Comparison of ENCODE assay signal across 8 cellular contexts in genomic region chr19:58154287-58154678, GRCh38. TPM values are rescaled to one million over a fixed set of nuclear protein-coding genes. Genes with fewer than 3 reads are reported as not detected.
A peak's percentile ranks its signal among the peaks of the same experiment; 100 is the strongest.
DNase-seq lines count a peak whose midpoint lies in the region; ATAC-seq and TF ChIP-seq lines count a peak whose summit lies in the region.

No MANE protein-coding gene starts in this region.

- H3K27ac Mint-ChIP-seq in Calu3 (ENCODE audit: unreplicated experiment) (peak overlapping the region; percentile 54), type B pancreatic cell (peak overlapping the region; percentile 96)

- H2AFZ ChIP-seq in OCI-LY3 (ENCODE audit: low read depth, low read length), result no peak overlapping the region

- BruUV-seq in Calu3 (replicated peaks; lab: Mats Ljungman, UMichigan), result no TSS peak

- TF ChIP-seq CTCF in Calu3 (IDR thresholded peaks at IDR 0.05; ENCODE audit: unreplicated experiment), result no peak
- TF ChIP-seq CTCF in OCI-LY3 (IDR thresholded peaks at IDR 0.05; ENCODE audit: low read depth, low read length), result no peak
- TF ChIP-seq CTCF in type B pancreatic cell (conservative IDR thresholded peaks at IDR 0.05), result no peak

- peaks cover 10% of the 10 kb centered on the region for H3K79me2 ChIP-seq in OCI-LY3 (ENCODE audit: low read length)

- H3K4me1 ChIP-seq in OCI-LY3 (ENCODE audit: low read length) (peaks cover 10% of the 10 kb centered on the region), endocrine pancreas (ENCODE audit: control insufficient read depth, insufficient read depth, low read length) (no peaks in the 10 kb centered on the region), mesodermal cell (ENCODE audit: control insufficient read depth, insufficient read depth, low read length, poor library complexity, severe bottlenecking) (no peaks in the 10 kb centered on the region)

- H3K27me3 ChIP-seq in OCI-LY3 (ENCODE audit: low read depth, low read length), result no peaks in the 10 kb centered on the region
- no peaks in the 10 kb centered on the region for H3K27me3 ChIP-seq in endocrine pancreas (ENCODE audit: control insufficient read depth, insufficient read depth, low read length)

- H3K4me3 Mint-ChIP-seq in Calu3 (ENCODE audit: low read depth, unreplicated experiment) (peak overlapping the region; percentile 82), type B pancreatic cell (peak overlapping the region; percentile 96)

- H3K36me3 ChIP-seq in OCI-LY3 (replicated peaks; ENCODE audit: low read depth, low read length) (peaks cover 6% of the 10 kb centered on the region), endocrine pancreas (ENCODE audit: control insufficient read depth, insufficient read depth, low read length) (no peaks in the 10 kb centered on the region), mesodermal cell (ENCODE audit: control insufficient read depth, insufficient read depth, low read length) (no peaks in the 10 kb centered on the region)

- CTCF ChIA-PET in Calu3 (lab: Charles Lee), result no interaction called here

- peak overlapping the region; percentile 13 for H3K4me2 ChIP-seq in OCI-LY3 (ENCODE audit: low read length)

- H4K20me1 ChIP-seq in OCI-LY3 (ENCODE audit: insufficient read depth, low read length), result no peaks in the 10 kb centered on the region

- intact Hi-C loops in Calu3 (cut with micrococcal nuclease; ENCODE audit: unreplicated experiment), result loop anchor here (2.0 to 5.0 kb wide), 2 partner anchors 339 to 407 kb away; partner anchors contain the start of genes ZNF552 and ZNF776

- H3K9me3 Mint-ChIP-seq in Calu3 (ENCODE audit: low read depth, unreplicated experiment) (peaks cover 19% of the 10 kb centered on the region), type B pancreatic cell (peaks cover 7% of the 10 kb centered on the region)

- H3K9me3 ChIP-seq in OCI-LY3 (ENCODE audit: insufficient read depth, low read length) (peaks cover 9% of the 10 kb centered on the region), endocrine pancreas (ENCODE audit: control insufficient read depth, low read length) (no peaks in the 10 kb centered on the region), mesodermal cell (ENCODE audit: control insufficient read depth, low read length) (peaks cover 47% of the 10 kb centered on the region)

- H3K9ac ChIP-seq in OCI-LY3 (ENCODE audit: low read length), result no peak overlapping the region
- H3K9ac ChIP-seq in endocrine pancreas (ENCODE audit: control insufficient read depth, insufficient read depth, low read length), result peak overlapping the region; percentile 62

- H3K4me1 Mint-ChIP-seq in Calu3 (ENCODE audit: low read depth, unreplicated experiment), result peaks cover 25% of the 10 kb centered on the region
- H3K4me1 Mint-ChIP-seq in type B pancreatic cell (ENCODE audit: unreplicated experiment), result peaks cover 12% of the 10 kb centered on the region

- peaks cover 50% of the 10 kb centered on the region for H3K36me3 Mint-ChIP-seq in Calu3 (ENCODE audit: insufficient read depth, unreplicated experiment)
- H3K36me3 Mint-ChIP-seq in type B pancreatic cell, result peaks cover 10% of the 10 kb centered on the region

- no peak overlapping the region for H3K27ac ChIP-seq in OCI-LY3 (ENCODE audit: low read length)
- peak overlapping the region; percentile 71 for H3K27ac ChIP-seq in mesodermal cell (ENCODE audit: low read depth, low read length, severe bottlenecking)

- H3K4me3 ChIP-seq in OCI-LY3 (ENCODE audit: low read length) (peak overlapping the region; percentile 70), endocrine pancreas (ENCODE audit: control insufficient read depth, insufficient read depth, low read length) (peak overlapping the region; percentile 35), mesodermal cell (ENCODE audit: extremely low read depth, insufficient read depth, low read length, poor library complexity, severe bottlenecking) (peak overlapping the region; percentile 84)

- H3K27me3 Mint-ChIP-seq in Calu3 (ENCODE audit: unreplicated experiment) (no peaks in the 10 kb centered on the region), type B pancreatic cell (no peaks in the 10 kb centered on the region)

- ATAC-seq in GM21423 (IDR thresholded peaks at IDR 0.05; ENCODE audit: unreplicated experiment), result no peak
- ATAC-seq in HG02571 (IDR thresholded peaks at IDR 0.05; ENCODE audit: unreplicated experiment), result no peak

- DNase-seq in Calu3, result peak; percentile 16
- DNase-seq in type B pancreatic cell (ENCODE audit: extremely low spot score, unreplicated experiment), result no peak
- no peak for DNase-seq in SK-N-DZ (ENCODE audit: low spot score)

- WGBS in mesodermal cell (ENCODE audit: insufficient coverage in 2 of 2), 2 experiments, result 34 to 45% methylated on average over 8 to 9 of the region's 12 CpGs

RNA-seq across cellular contexts. Expression of gene ZNF329, which starts 3.7 kb away (rescaled TPM):
- total RNA-seq in Calu3 (2022) (9.5 and 11.2 TPM in 2 replicates), type B pancreatic cell (ENCODE audit: low replicate concordance) (12.5 and 14.5 TPM in 2 replicates)
- 9.3 TPM for polyA plus RNA-seq in mesodermal cell (2013, experiment 1 of 2)
- 9.5 TPM for polyA plus RNA-seq in mesodermal cell (2013, experiment 2 of 2)
- polyA plus RNA-seq in SK-N-DZ (2014; cell fraction: cytosol; rRNA removed), result 4.8 and 8.6 TPM in 2 replicates
- 1.6 and 3.4 TPM in 2 replicates for polyA plus RNA-seq in SK-N-DZ (2014; cell fraction: nucleus; rRNA removed)

RNA-seq across cellular contexts. Expression of gene ZNF274, which starts 28.6 kb away (rescaled TPM):
- total RNA-seq in Calu3 (2022) (43.2 and 44.6 TPM in 2 replicates), type B pancreatic cell (ENCODE audit: low replicate concordance) (27.2 and 34.1 TPM in 2 replicates)
- 21.0 TPM for polyA plus RNA-seq in mesodermal cell (2013, experiment 1 of 2)
- polyA plus RNA-seq in mesodermal cell (2013, experiment 2 of 2), result 17.4 TPM
- polyA plus RNA-seq in SK-N-DZ (2014; cell fraction: cytosol; rRNA removed), result 17.6 and 20.7 TPM in 2 replicates
- polyA plus RNA-seq in SK-N-DZ (2014; cell fraction: nucleus; rRNA removed), result 24.4 and 53.5 TPM in 2 replicates

RNA-seq across cellular contexts. Expression of gene ZSCAN18, which starts 56.3 kb away (rescaled TPM):
- total RNA-seq in Calu3 (2022) (45.3 and 45.8 TPM in 2 replicates), type B pancreatic cell (ENCODE audit: low replicate concordance) (59.0 and 82.4 TPM in 2 replicates)
- 39.6 TPM for polyA plus RNA-seq in mesodermal cell (2013, experiment 1 of 2)
- 34.0 TPM for polyA plus RNA-seq in mesodermal cell (2013, experiment 2 of 2)
- 32.4 and 33.7 TPM in 2 replicates for polyA plus RNA-seq in SK-N-DZ (2014; cell fraction: cytosol; rRNA removed)
- 87.0 and 135 TPM in 2 replicates for polyA plus RNA-seq in SK-N-DZ (2014; cell fraction: nucleus; rRNA removed)
